Comparison of ENCODE assay signal across 8 cellular contexts in genomic region chr10:79443338-79444242, GRCh38. TPM values are rescaled to one million over a fixed set of nuclear protein-coding genes. Genes with fewer than 3 reads are reported as not detected.
DNase-seq lines count a peak whose midpoint lies in the region; ATAC-seq, FAIRE-seq and TF ChIP-seq lines count a peak whose summit lies in the region.

No MANE protein-coding gene starts in this region.

- no peaks in the 10 kb centered on the region for H3K36me3 ChIP-seq in HUES48 (ENCODE audit: control insufficient read depth, insufficient read depth, low read length)
- peaks cover 0 to 14% of the 10 kb centered on the region in 2 donors for H3K36me3 ChIP-seq in muscle layer of duodenum (ENCODE audit: control insufficient read depth in 1 of 2, insufficient read depth in 2 of 2, low read length in 2 of 2)
- no peaks in the 10 kb centered on the region for H3K36me3 ChIP-seq in small intestine (ENCODE audit: control insufficient read depth in 2 of 2, insufficient read depth in 2 of 2, low read length in 2 of 2)

- no peak for TF ChIP-seq EP300 in A549 (IDR thresholded peaks at IDR 0.05)

- no peak overlapping the region for H3K9ac ChIP-seq in HUES48 (ENCODE audit: low read depth, low read length)

- H3K9me3 ChIP-seq in A549 (no peaks in the 10 kb centered on the region), HUES48 (ENCODE audit: control insufficient read depth, insufficient read depth, low read length) (no peaks in the 10 kb centered on the region), muscle layer of duodenum (ENCODE audit: control insufficient read depth in 1 of 2, low read length in 2 of 2) (no peaks in the 10 kb centered on the region), small intestine (ENCODE audit: control insufficient read depth, low read depth) (no peaks in the 10 kb centered on the region)

- no peak for TF ChIP-seq CTCF in A549 (IDR thresholded peaks at IDR 0.05)
- TF ChIP-seq CTCF in cardiac fibroblast (IDR thresholded peaks at IDR 0.05; ENCODE audit: low read depth, low read length), result no peak

- DNase-seq in A549 (ENCODE audit: low read depth in 1 of 2, low spot score in 1 of 2) (no peak), cardiac fibroblast (ENCODE audit: low read depth in 2 of 2) (no peak), T1000 (lab: John Stamatoyannopoulos, UW) (no peak), small intestine (no peak), NCI-H2107 treated with DMSO at 0.1 percent for 48 hours (lab: John Stamatoyannopoulos, UW; ENCODE audit: unreplicated experiment) (no peak)

- TF ChIP-seq POLR2A in A549 (IDR thresholded peaks at IDR 0.05; ENCODE audit: low read length), result no peak

- H3K4me2 ChIP-seq in A549, result peak overlapping the region; percentile 96

- H3K27me3 ChIP-seq in HUES48 (ENCODE audit: control insufficient read depth, insufficient read depth, low read length) (peaks cover 38% of the 10 kb centered on the region), muscle layer of duodenum (ENCODE audit: low read depth, low read length) (no peaks in the 10 kb centered on the region), small intestine (ENCODE audit: control insufficient read depth in 2 of 2, insufficient read depth in 2 of 2, low read length in 2 of 2) (no peaks in the 10 kb centered on the region)

- peak overlapping the region; percentile 75; the same call in 1 of the 3 replicates for H3K4me3 ChIP-seq in A549
- H3K4me3 ChIP-seq in HUES48 (ENCODE audit: low read depth, low read length), result peak overlapping the region; percentile 76
- peak overlapping the region; percentile 72 to 88 for H3K4me3 ChIP-seq in cardiac fibroblast (replicated peaks in 1 of 2; ENCODE audit: low read depth in 2 of 2, low read length in 2 of 2)
- peak overlapping the region; percentile 77 to 79 for H3K4me3 ChIP-seq in muscle layer of duodenum (ENCODE audit: low read depth in 1 of 2, low read length in 2 of 2)
- peak overlapping the region in 1 of 2 donors; percentile 66 for H3K4me3 ChIP-seq in small intestine (ENCODE audit: low read depth in 1 of 2, low read length in 2 of 2)

- ATAC-seq in A549, result no peak
- ATAC-seq in GM18867 (IDR thresholded peaks at IDR 0.05; ENCODE audit: unreplicated experiment), result no peak

- POLR2A ChIA-PET in A549 (lab: Yijun Ruan, JAX), result interaction anchor here (0.5 kb wide), 1 partner anchor 492 kb away, joined by 4 read pairs; no protein-coding TSS in a partner anchor

- H3K27ac ChIP-seq in A549, result peak overlapping the region in 1 of 2 experiments; percentile 84; a peak in 4 of 6 replicates
- H3K27ac ChIP-seq in HUES48 (ENCODE audit: low read depth, low read length), result no peak overlapping the region
- H3K27ac ChIP-seq in muscle layer of duodenum (ENCODE audit: low read length), result peak overlapping the region; percentile 41
- peak overlapping the region in 1 of 2 donors; percentile 82 for H3K27ac ChIP-seq in small intestine (ENCODE audit: low read depth in 1 of 2, low read length in 1 of 2)

- no peak for FAIRE-seq in A549 (lab: Jason Lieb, UNC)
- FAIRE-seq in small intestine (lab: Jason Lieb, UNC), result no peak

- H3K4me1 ChIP-seq in A549, result peaks cover 18% of the 10 kb centered on the region
- H3K4me1 ChIP-seq in HUES48 (ENCODE audit: control insufficient read depth, insufficient read depth, low read length), result peaks cover 6% of the 10 kb centered on the region
- peaks cover 33 to 54% of the 10 kb centered on the region in 2 donors for H3K4me1 ChIP-seq in muscle layer of duodenum (ENCODE audit: control insufficient read depth in 1 of 2, insufficient read depth in 2 of 2, low read length in 2 of 2)
- H3K4me1 ChIP-seq in small intestine (ENCODE audit: control insufficient read depth in 2 of 2, insufficient read depth in 1 of 2, low read depth in 1 of 2, low read length in 1 of 2), result peaks cover 2 to 10% of the 10 kb centered on the region in 2 donors

- WGBS in A549 (ENCODE audit: missing lambda C conversion rate), result 58% methylated on average over 11 of the region's 11 CpGs
- 28 to 40% (median 36%) methylated on average over 11 of the region's 11 CpGs for WGBS in small intestine, 3 donors

- CTCF ChIA-PET in A549 (lab: Yijun Ruan, JAX), result interaction anchor here (1.1 to 2.1 kb wide), 2 partner anchors 25 to 67 kb away, joined by 3 to 9 read pairs; no protein-coding TSS in a partner anchor

- no peak for TF ChIP-seq RAD21 in A549 (conservative IDR thresholded peaks at IDR 0.05 in 1 of 2, IDR thresholded peaks at IDR 0.05 in 1 of 2)

TF ChIP-seq in A549, 52 proteins besides CTCF, POLR2A, EP300 and RAD21:
- TF ChIP-seq HOXA7 (CRISPR knock-in tag; IDR thresholded peaks at IDR 0.05) (no peak), BCL3 (IDR thresholded peaks at IDR 0.05) (no peak), RCOR1 (IDR thresholded peaks at IDR 0.05; ENCODE audit: low read depth, low read length) (no peak), MAFK (IDR thresholded peaks at IDR 0.05; ENCODE audit: partially characterized antibody) (no peak), ESRRA (IDR thresholded peaks at IDR 0.05; ENCODE audit: borderline replicate concordance, low read length) (no peak), EHF (CRISPR knock-in tag; IDR thresholded peaks at IDR 0.05) (no peak), RNF2 (IDR thresholded peaks at IDR 0.05; ENCODE audit: borderline replicate concordance, low read depth) (no peak), ZFP36 (IDR thresholded peaks at IDR 0.05; ENCODE audit: borderline replicate concordance, partially characterized antibody) (no peak), CHD4 (IDR thresholded peaks at IDR 0.05; ENCODE audit: borderline replicate concordance) (no peak), CEBPB (IDR thresholded peaks at IDR 0.05) (no peak), HES2 (IDR thresholded peaks at IDR 0.05) (no peak), HMGXB4 (CRISPR knock-in tag; IDR thresholded peaks at IDR 0.05; ENCODE audit: borderline replicate concordance) (no peak), NFE2L2 (conservative IDR thresholded peaks at IDR 0.05; ENCODE audit: low read length) (no peak), CBX8 (IDR thresholded peaks at IDR 0.05) (no peak)
TF ChIP-seq in A549: peak in this region for 0.

RNA-seq across cellular contexts. Expression of gene ZCCHC24, which starts 1.8 kb away (rescaled TPM):
- polyA plus RNA-seq in A549 (2011; rRNA removed) (2.4 and 2.7 TPM in 2 replicates), A549 (2017; fragmentation: RNase III; extraction: RNeasy Plus Mini Kit Qiagen cat#74134 plus additional on column Dnase treatment) (3.9 to 4.7 TPM (median 4.2 TPM) in 3 replicates), small intestine (10 to 100 TPM in 2 of 3 donors, under 1 TPM in 1; 0.89 to 13.0 (median 10.5) TPM)
- 1.6 and 2.6 TPM in 2 replicates for polyA plus RNA-seq in A549 (2012; cell fraction: cytosol; rRNA removed)
- polyA plus RNA-seq in A549 (2012; cell fraction: nucleus; rRNA removed), result 1.9 and 2.6 TPM in 2 replicates
- polyA minus RNA-seq in A549 (2011; rRNA and poly(A)+ RNA removed), result 3.3 and 4.0 TPM in 2 replicates
